ENCODE assay signal across 24 cellular contexts in the genomic region with DNA sequence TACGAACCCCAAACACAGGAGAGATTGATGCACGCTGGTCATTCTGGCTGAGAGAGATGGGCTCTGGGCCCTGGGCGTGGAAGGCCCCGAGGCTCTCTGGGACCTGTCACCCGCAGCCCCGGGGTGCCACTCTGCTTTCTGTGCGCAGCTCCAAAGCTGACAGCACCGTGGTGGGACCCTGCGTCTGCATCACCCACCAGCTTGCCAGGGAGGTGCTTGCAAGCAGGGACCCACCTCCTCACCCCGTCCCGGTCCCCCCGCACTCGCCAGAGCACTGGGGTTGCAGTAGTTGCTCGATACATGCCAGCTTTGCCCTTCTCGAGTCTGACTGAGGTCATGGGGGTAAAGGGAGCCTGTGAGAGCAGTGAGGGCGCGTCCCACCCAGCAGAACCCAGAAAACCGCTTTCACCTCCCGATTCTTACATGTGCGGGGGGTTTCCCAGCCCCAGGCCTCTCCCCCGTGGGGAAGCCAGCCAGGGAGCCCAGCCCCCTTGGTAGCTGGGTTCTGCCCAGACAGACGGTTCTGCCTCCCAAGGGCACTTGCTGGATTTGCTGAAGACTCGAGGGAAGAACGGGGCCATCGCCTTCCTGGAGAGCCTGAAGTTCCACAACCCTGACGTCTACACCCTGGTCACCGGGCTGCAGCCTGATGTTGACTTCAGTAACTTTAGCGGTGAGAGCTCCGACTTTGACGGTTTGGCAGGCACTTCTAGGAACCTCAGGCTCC. TPM values are rescaled to one million over a fixed set of nuclear protein-coding genes. Genes with fewer than 3 reads are reported as not detected.
"Had no signal": no experiment of that assay in that cellular context is flagged by ENCODE, and none has a peak within 500 bp of the region (broad histone marks: within the 10 kb centered on the region; RNA-seq: fewer than 3 reads in every experiment).

No MANE protein-coding gene starts in this region.

- H3K27me3 ChIP-seq: MG63 had no signal

- DNase-seq: IMR-90, Karpas-422, KG1, MG63, NCI-H1092, NCI-H1105 treated with DMSO at 0.1 percent for 48 hours, NCI-H1417 treated with DMSO at 0.1 percent for 48 hours, NCI-H146, NCI-H1694 treated with DMSO at 0.1 percent for 48 hours, NCI-H2029, NCI-H2081 treated with DMSO at 0.1 percent for 48 hours, NCI-H2171, NCI-H226, NCI-H446, NCI-H510A, NCI-H524 treated with DMSO at 0.1 percent for 48 hours, NCI-H69, NCI-H774, PC-3, SHP77, SK-N-SH had no signal

- H3K4me3 ChIP-seq: MG63 had no signal

- H3K36me3 ChIP-seq: MG63 had no signal

- H3K27ac ChIP-seq: RWPE1 had no signal

- H3K9me3 ChIP-seq: MG63, SK-N-SH had no signal

- H3K4me2 ChIP-seq: SK-N-SH had no signal

- H3K9ac ChIP-seq: SK-N-SH had no signal

- ATAC-seq: Panc1, PC-3 had no signal

RNA-seq across cellular contexts. Expression of a gene that starts 12.5 kb away (rescaled TPM):
- total RNA-seq: IMR-90, OCI-LY7 had no signal
- polyA plus RNA-seq: IMR-90 had no signal
